ENCODE assay signal across 15 cellular contexts in the genomic region with DNA sequence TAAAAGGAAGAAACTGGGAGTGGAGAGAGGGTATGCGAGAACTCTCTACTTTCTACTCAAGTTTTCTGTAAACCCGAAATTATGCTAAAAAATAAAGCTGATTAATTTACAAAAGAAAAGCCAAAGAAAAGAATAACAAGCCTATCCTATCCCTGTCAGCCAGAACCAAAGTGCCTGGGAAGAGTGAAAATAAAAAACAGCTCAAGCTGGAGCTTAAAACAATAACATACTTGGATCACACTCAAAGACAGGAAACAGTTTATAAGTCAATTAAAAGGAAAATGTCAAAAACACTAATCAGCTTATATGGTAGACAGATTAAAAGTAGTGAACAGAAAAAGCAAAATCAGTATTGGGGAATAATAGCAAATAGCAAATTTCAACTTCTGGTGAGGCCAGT.
DNase-seq lines count a peak whose midpoint lies in the region; ATAC-seq and TF ChIP-seq lines count a peak whose summit lies in the region.
"Had no signal": no experiment of that assay in that cellular context is flagged by ENCODE, and none has a peak within 500 bp of the region (broad histone marks: within the 10 kb centered on the region; RNA-seq: fewer than 3 reads in every experiment).

No MANE protein-coding gene starts in this region.

- TF ChIP-seq CTCF in breast epithelium (IDR thresholded peaks at IDR 0.05) (no peak), gastroesophageal sphincter (IDR thresholded peaks at IDR 0.05) (no peak)

- no peak for TF ChIP-seq EP300 in gastroesophageal sphincter (IDR thresholded peaks at IDR 0.05)

- H3K27ac ChIP-seq in caudate nucleus (ENCODE audit: low read depth, low read length) (peak overlapping the region; percentile 78), subcutaneous abdominal adipose tissue (ENCODE audit: low read depth, low read length) (peak overlapping the region; percentile 27), breast epithelium (no peak overlapping the region), gastroesophageal sphincter (no peak overlapping the region)
- H3K27ac ChIP-seq: 22Rv1 had no signal

- peaks cover 31 to 67% of the 10 kb centered on the region in 2 donors for H3K4me1 Mint-ChIP-seq in immature natural killer cell

- no peaks in the 10 kb centered on the region for H3K27me3 Mint-ChIP-seq in immature natural killer cell (ENCODE audit: low read depth in 3 of 3)

- H3K4me1 ChIP-seq in subcutaneous abdominal adipose tissue (ENCODE audit: control insufficient read depth in 5 of 5, insufficient read depth in 5 of 5, low read length in 5 of 5) (peaks cover 0 to 39% (median 16%) of the 10 kb centered on the region in 5 donors), breast epithelium (no peaks in the 10 kb centered on the region), gastroesophageal sphincter (peaks cover 0 to 30% (median 6%) of the 10 kb centered on the region in 3 donors)

- intact Hi-C loops in breast epithelium (cut with DNase I; ENCODE audit: low total_unique reads), result no loop called here

- H3K9ac ChIP-seq in subcutaneous abdominal adipose tissue (ENCODE audit: low read length in 5 of 5), result no peak overlapping the region

- no peak overlapping the region for H3K4me3 ChIP-seq in subcutaneous abdominal adipose tissue (ENCODE audit: low read depth in 1 of 5, low read length in 5 of 5)
- no peak overlapping the region for H3K4me3 ChIP-seq in breast epithelium
- no peak overlapping the region for H3K4me3 ChIP-seq in gastroesophageal sphincter

- H3K36me3 Mint-ChIP-seq in immature natural killer cell, result no peaks in the 10 kb centered on the region

- TF ChIP-seq POLR2A in breast epithelium (IDR thresholded peaks at IDR 0.05) (no peak), gastroesophageal sphincter (IDR thresholded peaks at IDR 0.05) (no peak)

- no peaks in the 10 kb centered on the region for H3K9me3 ChIP-seq in subcutaneous abdominal adipose tissue (ENCODE audit: control insufficient read depth in 5 of 5, low read length in 5 of 5)
- no peaks in the 10 kb centered on the region for H3K9me3 ChIP-seq in breast epithelium
- H3K9me3 ChIP-seq in gastroesophageal sphincter, result no peaks in the 10 kb centered on the region

- H3K27ac Mint-ChIP-seq in immature natural killer cell, result peak overlapping the region in 4 of 6 donors; percentile 8 to 38 (median 16)

- H3K27me3 ChIP-seq in subcutaneous abdominal adipose tissue (ENCODE audit: control insufficient read depth in 5 of 5, insufficient read depth in 4 of 5, low read length in 5 of 5), result no peaks in the 10 kb centered on the region
- H3K27me3 ChIP-seq in breast epithelium, result no peaks in the 10 kb centered on the region
- no peaks in the 10 kb centered on the region for H3K27me3 ChIP-seq in gastroesophageal sphincter

- ATAC-seq in gastroesophageal sphincter, result no peak
- no peak for ATAC-seq in activated CD4-positive, CD25-positive, alpha-beta regulatory T cell treated with anti-CD3 and anti-CD28 coated beads, Interleukin-2, amount 50 U/mL, for 24 hours
- ATAC-seq: CD8-positive, alpha-beta T cell had no signal

- H3K36me3 ChIP-seq in subcutaneous abdominal adipose tissue (ENCODE audit: control insufficient read depth in 5 of 5, insufficient read depth in 5 of 5, low read length in 5 of 5), result no peaks in the 10 kb centered on the region
- no peaks in the 10 kb centered on the region for H3K36me3 ChIP-seq in breast epithelium
- H3K36me3 ChIP-seq in gastroesophageal sphincter, result no peaks in the 10 kb centered on the region

- H3K4me3 Mint-ChIP-seq in immature natural killer cell, result no peak overlapping the region
- H3K4me3 Mint-ChIP-seq: CD8-positive, alpha-beta T cell had no signal

- 63 to 64% methylated on average over 2 of the region's 2 CpGs for WGBS in gastroesophageal sphincter (ENCODE audit: low coverage in 1 of 2), 2 donors

- no peaks in the 10 kb centered on the region for H3K9me3 Mint-ChIP-seq in immature natural killer cell
- H3K9me3 Mint-ChIP-seq: CD8-positive, alpha-beta T cell had no signal

- peak; percentile 20 for DNase-seq in NCI-H82 (lab: John Stamatoyannopoulos, UW)
- no peak for DNase-seq in NCI-H82 treated with DMSO at 0.1 percent for 48 hours (lab: John Stamatoyannopoulos, UW; ENCODE audit: unreplicated experiment)
- DNase-seq in caudate nucleus (lab: John Stamatoyannopoulos, UW), result no peak
- DNase-seq in immature natural killer cell, result no peak
- DNase-seq in breast epithelium (ENCODE audit: low spot score in 2 of 2), result no peak
- DNase-seq: CD8-positive, alpha-beta T cell; HCEC 1CT; NCI-H1105; NCI-H1694; NCI-H524 treated with DMSO at 0.1 percent for 48 hours; OCI-M1 had no signal

Comparison
In these comparisons a context has a peak if more than half of its experiments do, and no peak if none do; other contexts are left out.
1. H3K27ac ChIP-seq: peak in caudate nucleus (single experiment) and subcutaneous abdominal adipose tissue (single experiment); none in breast epithelium (0 of 2) and gastroesophageal sphincter (0 of 4).